Comparison of ENCODE assay signal across 17 cellular contexts in genomic region chr11:61731211-61731955, GRCh38.
"Had no signal": no experiment of that assay in that cellular context is flagged by ENCODE, and none has a peak within 500 bp of the region (broad histone marks: within the 10 kb centered on the region; RNA-seq: fewer than 3 reads in every experiment).

No MANE protein-coding gene starts in this region.

- H3K4me1 ChIP-seq: parathyroid adenoma had no signal

- H3K27ac Mint-ChIP-seq: activated naive CD8-positive, alpha-beta T cell treated with anti-CD3 and anti-CD28 coated beads for 36 hours; natural killer cell treated with Interleukin-12 subunit alpha and Interleukin-12 subunit beta and Interleukin-15 and Interleukin-18, amount 100 ng/mL, for 72 hours; stimulated activated naive CD8-positive, alpha-beta T cell treated with anti-CD3 and anti-CD28 coated beads, Interleukin-15, Interleukin-2, amounts not matched to agents 100 ng/mL and 50 ng/mL, for 24 hours; type B pancreatic cell had no signal

- ATAC-seq: left cardiac atrium; natural killer cell treated with Interleukin-12 subunit alpha and Interleukin-12 subunit beta and Interleukin-15 and Interleukin-18, amount 100 ng/mL, for 72 hours had no signal

- DNase-seq: activated CD4-positive, alpha-beta T cell treated with anti-CD3 and anti-CD28 coated beads, Interleukin-2, amount 50 U/mL, for 48 hours; activated naive CD8-positive, alpha-beta T cell treated with anti-CD3 and anti-CD28 coated beads for 36 hours; cortex of kidney; effector CD8-positive, alpha-beta T cell; left cardiac atrium; mesendoderm; small intestine; stimulated activated CD4-positive, alpha-beta T cell treated with anti-CD3 and anti-CD28 coated beads, Interleukin-15, amount 100 ng/mL, for 24 hours; stimulated activated CD4-positive, alpha-beta T cell treated with anti-CD3 and anti-CD28 coated beads, Interleukin-2, amount 100 ng/mL, for 48 hours had no signal

- H3K9me3 ChIP-seq: neutrophil, right atrium auricular region had no signal

- H3K27me3 ChIP-seq: hepatocyte, neutrophil, right atrium auricular region had no signal

- H3K4me3 ChIP-seq: hepatocyte, right atrium auricular region had no signal

- H3K27me3 Mint-ChIP-seq: activated naive CD8-positive, alpha-beta T cell treated with anti-CD3 and anti-CD28 coated beads for 36 hours; stimulated activated naive CD8-positive, alpha-beta T cell treated with anti-CD3 and anti-CD28 coated beads, Interleukin-15, Interleukin-2, amounts not matched to agents 100 ng/mL and 50 ng/mL, for 24 hours; type B pancreatic cell had no signal

- FAIRE-seq: small intestine, TTC549 had no signal

- H3K36me3 ChIP-seq: neutrophil had no signal

- H3K36me3 Mint-ChIP-seq: activated naive CD8-positive, alpha-beta T cell treated with anti-CD3 and anti-CD28 coated beads for 36 hours; natural killer cell treated with Interleukin-12 subunit alpha and Interleukin-12 subunit beta and Interleukin-15 and Interleukin-18, amount 100 ng/mL, for 72 hours; type B pancreatic cell had no signal

- H2AFZ ChIP-seq: hepatocyte, parathyroid adenoma had no signal

- H3K4me3 Mint-ChIP-seq: activated naive CD8-positive, alpha-beta T cell treated with anti-CD3 and anti-CD28 coated beads for 36 hours; natural killer cell treated with Interleukin-12 subunit alpha and Interleukin-12 subunit beta and Interleukin-15 and Interleukin-18, amount 100 ng/mL, for 72 hours; stimulated activated naive CD8-positive, alpha-beta T cell treated with anti-CD3 and anti-CD28 coated beads, Interleukin-15, Interleukin-2, amounts not matched to agents 100 ng/mL and 50 ng/mL, for 24 hours; type B pancreatic cell had no signal

- H3K9ac ChIP-seq: parathyroid adenoma had no signal

- H3K9me3 Mint-ChIP-seq: activated naive CD8-positive, alpha-beta T cell treated with anti-CD3 and anti-CD28 coated beads for 36 hours; natural killer cell treated with Interleukin-12 subunit alpha and Interleukin-12 subunit beta and Interleukin-15 and Interleukin-18, amount 100 ng/mL, for 72 hours; stimulated activated naive CD8-positive, alpha-beta T cell treated with anti-CD3 and anti-CD28 coated beads, Interleukin-15, Interleukin-2, amounts not matched to agents 100 ng/mL and 50 ng/mL, for 24 hours; type B pancreatic cell had no signal

- H3K27ac ChIP-seq: hepatocyte, neutrophil, parathyroid adenoma had no signal

- H3K79me2 ChIP-seq: hepatocyte, parathyroid adenoma had no signal

- H3K4me2 ChIP-seq: hepatocyte had no signal
